22 cellular contexts compared by ENCODE assay signal in the genomic region with DNA sequence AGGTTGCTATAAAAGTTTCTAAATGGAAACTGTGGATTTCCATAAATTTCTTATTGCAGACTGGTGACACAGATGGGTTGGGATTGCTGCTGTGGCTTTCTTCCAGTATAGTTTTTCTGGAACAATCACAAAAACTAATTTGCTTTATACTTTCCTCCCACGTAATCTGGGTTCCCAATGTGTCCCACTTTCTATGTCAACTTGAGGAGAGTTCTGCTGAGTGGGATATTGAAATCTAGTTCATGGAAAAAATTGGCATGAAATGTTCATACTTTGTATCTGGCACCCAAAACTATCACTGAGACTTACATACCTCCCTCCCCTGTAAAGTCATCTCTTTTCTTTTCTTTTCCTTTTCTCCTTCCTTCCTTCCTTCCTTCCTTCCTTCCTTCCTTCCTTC.
DNase-seq lines count a peak whose midpoint lies in the region; ATAC-seq, FAIRE-seq and TF ChIP-seq lines count a peak whose summit lies in the region.
"Had no signal": no experiment of that assay in that cellular context is flagged by ENCODE, and none has a peak within 500 bp of the region (broad histone marks: within the 10 kb centered on the region; RNA-seq: fewer than 3 reads in every experiment).

No MANE protein-coding gene starts in this region.

- WGBS in A549 (ENCODE audit: missing lambda C conversion rate): 90% methylated on average over 1 of the region's 1 CpG

- TF ChIP-seq EP300 in A549 (IDR thresholded peaks at IDR 0.05): no peak

- no peak overlapping the region for H3K4me2 ChIP-seq in A549

- no peaks in the 10 kb centered on the region for H3K36me3 ChIP-seq in HEK293 (ENCODE audit: control insufficient read depth in 2 of 2, insufficient read depth in 1 of 2, low read length in 2 of 2)
- H3K36me3 ChIP-seq in SK-N-MC (ENCODE audit: insufficient read depth, low read length): no peaks in the 10 kb centered on the region
- H3K36me3 ChIP-seq: BE2C had no signal

- TF ChIP-seq POLR2A in A549 (IDR thresholded peaks at IDR 0.05; ENCODE audit: low read length) (no peak), GM12892 (IDR thresholded peaks at IDR 0.05; ENCODE audit: low read depth, low read length) (no peak)

- no peak overlapping the region for H3K4me3 ChIP-seq in A549
- no peak overlapping the region for H3K4me3 ChIP-seq in HEK293 (ENCODE audit: low read depth, low read length)
- peak overlapping the region; percentile 71 for H3K4me3 ChIP-seq in SK-N-MC
- H3K4me3 ChIP-seq: GM12878 had no signal

- no peak overlapping the region for H3K27ac ChIP-seq in A549
- no peak overlapping the region for H3K27ac ChIP-seq in HEK293 (ENCODE audit: extremely low read depth, low read depth, low read length)
- H3K27ac ChIP-seq in SK-N-MC: peak overlapping the region; percentile 100
- H3K27ac ChIP-seq: C4-2B had no signal

- no peaks in the 10 kb centered on the region for H3K9me3 ChIP-seq in A549
- no peaks in the 10 kb centered on the region for H3K9me3 ChIP-seq in HEK293 (ENCODE audit: control insufficient read depth, insufficient read depth, low read depth, low read length)
- no peaks in the 10 kb centered on the region for H3K9me3 ChIP-seq in SK-N-MC (ENCODE audit: low read depth, low read length)
- H3K9me3 ChIP-seq: BE2C, Caco-2 had no signal

- DNase-seq in A549 (ENCODE audit: low read depth in 1 of 2, low spot score in 1 of 2): no peak
- DNase-seq in Ammon's horn (ENCODE audit: low spot score): peak; percentile 23
- peak; percentile 92 for DNase-seq in SK-N-MC (ENCODE audit: low read depth, low spot score)
- DNase-seq in H4 (ENCODE audit: low spot score): no peak
- no peak for DNase-seq in GM12892 (ENCODE audit: insufficient read length)
- DNase-seq: 8988T; BE2C; Caco-2; CD4-positive, CD25-positive, alpha-beta regulatory T cell; CD8-positive, alpha-beta T cell; DMS153; EL; GDM1; GOT3; H7; HCEC 1CT had no signal

- H3K4me1 ChIP-seq in A549 (no peaks in the 10 kb centered on the region), HEK293 (ENCODE audit: control insufficient read depth, insufficient read depth, low read length) (no peaks in the 10 kb centered on the region)
- H3K4me1 ChIP-seq: BE2C, Caco-2 had no signal

- ATAC-seq in A549 (no peak), GM18873 (IDR thresholded peaks at IDR 0.05; ENCODE audit: low FRiP score, unreplicated experiment) (no peak), HG02759 (IDR thresholded peaks at IDR 0.05; ENCODE audit: unreplicated experiment) (no peak)
- ATAC-seq: CD8-positive, alpha-beta T cell; GM12878 had no signal

- POLR2A ChIA-PET in A549 (lab: Yijun Ruan, JAX) (no interaction called here), HEK293 (lab: Yijun Ruan, JAX) (no interaction called here)

- H3K9ac ChIP-seq in SK-N-MC (ENCODE audit: insufficient read length): no peak overlapping the region

- TF ChIP-seq CTCF in A549 (IDR thresholded peaks at IDR 0.05) (no peak), HEK293 (tag by site-specific recombination; IDR thresholded peaks at IDR 0.05) (no peak)

- FAIRE-seq in A549 (lab: Jason Lieb, UNC) (peak; percentile 7), GM12892 (lab: Jason Lieb, UNC) (no peak)
- FAIRE-seq: GM12878, GM18507 had no signal

- TF ChIP-seq RAD21 in A549 (conservative IDR thresholded peaks at IDR 0.05 in 1 of 2, IDR thresholded peaks at IDR 0.05 in 1 of 2): no peak

- CTCF ChIA-PET in A549 (lab: Yijun Ruan, JAX) (interaction anchor here (3.5 kb wide), 1 partner anchor 690 kb away, joined by 9 read pairs; no protein-coding TSS in a partner anchor), HEK293 (lab: Yijun Ruan, JAX) (no interaction called here)

TF ChIP-seq in A549, 52 proteins besides CTCF, POLR2A, EP300 and RAD21 (continues in another document):
- no peak for TF ChIP-seq EHMT2 (IDR thresholded peaks at IDR 0.05; ENCODE audit: low read depth)
- no peak for TF ChIP-seq RFX5 (IDR thresholded peaks at IDR 0.05)
- TF ChIP-seq, protein P1, sequence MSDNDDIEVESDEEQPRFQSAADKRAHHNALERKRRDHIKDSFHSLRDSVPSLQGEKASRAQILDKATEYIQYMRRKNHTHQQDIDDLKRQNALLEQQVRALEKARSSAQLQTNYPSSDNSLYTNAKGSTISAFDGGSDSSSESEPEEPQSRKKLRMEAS (IDR thresholded peaks at IDR 0.05): no peak
- no peak for TF ChIP-seq CBX8 (IDR thresholded peaks at IDR 0.05)
- no peak for TF ChIP-seq CHD4 (IDR thresholded peaks at IDR 0.05; ENCODE audit: borderline replicate concordance)
- no peak for TF ChIP-seq ESRRA (IDR thresholded peaks at IDR 0.05; ENCODE audit: borderline replicate concordance, low read length)
- TF ChIP-seq MAZ (IDR thresholded peaks at IDR 0.05; ENCODE audit: borderline replicate concordance, low read depth, low read length): no peak
- TF ChIP-seq, protein P2, sequence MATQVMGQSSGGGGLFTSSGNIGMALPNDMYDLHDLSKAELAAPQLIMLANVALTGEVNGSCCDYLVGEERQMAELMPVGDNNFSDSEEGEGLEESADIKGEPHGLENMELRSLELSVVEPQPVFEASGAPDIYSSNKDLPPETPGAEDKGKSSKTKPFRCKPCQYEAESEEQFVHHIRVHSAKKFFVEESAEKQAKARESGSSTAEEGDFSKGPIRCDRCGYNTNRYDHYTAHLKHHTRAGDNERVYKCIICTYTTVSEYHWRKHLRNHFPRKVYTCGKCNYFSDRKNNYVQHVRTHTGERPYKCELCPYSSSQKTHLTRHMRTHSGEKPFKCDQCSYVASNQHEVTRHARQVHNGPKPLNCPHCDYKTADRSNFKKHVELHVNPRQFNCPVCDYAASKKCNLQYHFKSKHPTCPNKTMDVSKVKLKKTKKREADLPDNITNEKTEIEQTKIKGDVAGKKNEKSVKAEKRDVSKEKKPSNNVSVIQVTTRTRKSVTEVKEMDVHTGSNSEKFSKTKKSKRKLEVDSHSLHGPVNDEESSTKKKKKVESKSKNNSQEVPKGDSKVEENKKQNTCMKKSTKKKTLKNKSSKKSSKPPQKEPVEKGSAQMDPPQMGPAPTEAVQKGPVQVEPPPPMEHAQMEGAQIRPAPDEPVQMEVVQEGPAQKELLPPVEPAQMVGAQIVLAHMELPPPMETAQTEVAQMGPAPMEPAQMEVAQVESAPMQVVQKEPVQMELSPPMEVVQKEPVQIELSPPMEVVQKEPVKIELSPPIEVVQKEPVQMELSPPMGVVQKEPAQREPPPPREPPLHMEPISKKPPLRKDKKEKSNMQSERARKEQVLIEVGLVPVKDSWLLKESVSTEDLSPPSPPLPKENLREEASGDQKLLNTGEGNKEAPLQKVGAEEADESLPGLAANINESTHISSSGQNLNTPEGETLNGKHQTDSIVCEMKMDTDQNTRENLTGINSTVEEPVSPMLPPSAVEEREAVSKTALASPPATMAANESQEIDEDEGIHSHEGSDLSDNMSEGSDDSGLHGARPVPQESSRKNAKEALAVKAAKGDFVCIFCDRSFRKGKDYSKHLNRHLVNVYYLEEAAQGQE (IDR thresholded peaks at IDR 0.05): no peak

TF ChIP-seq in HEK293, 187 proteins besides CTCF, POLR2A, EP300 and RAD21:
- peak; percentile 81 for TF ChIP-seq ZNF366 (tag by site-specific recombination; conservative IDR thresholded peaks at IDR 0.05)
- no peak for TF ChIP-seq ZNF19 (tag by site-specific recombination; IDR thresholded peaks at IDR 0.05; ENCODE audit: low read depth)

Comparison
In these comparisons a context has a peak if more than half of its experiments do, and no peak if none do; other contexts are left out.
1. DNase-seq: peak in Ammon's horn (single experiment) and SK-N-MC (single experiment); none in A549 (0 of 2), H4 (single experiment) and GM12892 (single experiment).